In genomic region chr13:97124237-97124636, GRCh38 we compare ENCODE assay signal across 22 cellular contexts.
DNase-seq lines count a peak whose midpoint lies in the region; ATAC-seq and TF ChIP-seq lines count a peak whose summit lies in the region.
"Had no signal": no experiment of that assay in that cellular context is flagged by ENCODE, and none has a peak within 500 bp of the region (broad histone marks: within the 10 kb centered on the region; RNA-seq: fewer than 3 reads in every experiment).

No MANE protein-coding gene starts in this region.

- no TSS peak for BruUV-seq in mammary epithelial cell (replicated peaks; lab: Mats Ljungman, UMichigan)

- no peak overlapping the region for H2AFZ ChIP-seq in mammary epithelial cell (ENCODE audit: low read depth, low read length)
- H2AFZ ChIP-seq in trophoblast cell (ENCODE audit: insufficient read depth, low read length, poor library complexity) = no peak overlapping the region

- peak overlapping the region; percentile 86 for H2BK12ac ChIP-seq in trophoblast cell (ENCODE audit: low read length)

- H3K9ac ChIP-seq in mammary epithelial cell (ENCODE audit: insufficient read depth, low read length) = no peak overlapping the region
- no peak overlapping the region for H3K9ac ChIP-seq in trophoblast cell (ENCODE audit: low read length)

- dilution Hi-C loops in mammary epithelial cell (cut with HindIII; ENCODE audit: low sequenced_read_pairs) = no loop called here

- H3K36me3 ChIP-seq in breast epithelium (no peaks in the 10 kb centered on the region), mammary epithelial cell (ENCODE audit: insufficient read depth, low read length) (no peaks in the 10 kb centered on the region), esophagus (ENCODE audit: control insufficient read depth in 2 of 2, insufficient read depth in 2 of 2, low read length in 1 of 2) (no peaks in the 10 kb centered on the region), trophoblast cell (ENCODE audit: control insufficient read depth in 1 of 2, insufficient read depth in 2 of 2, low read length in 2 of 2) (no peaks in the 10 kb centered on the region), upper lobe of right lung (no peaks in the 10 kb centered on the region)

- H3K4me1 ChIP-seq in breast epithelium (peaks cover 0 to 6% of the 10 kb centered on the region in 2 donors), mammary epithelial cell (ENCODE audit: insufficient read depth, low read length) (peaks cover 67% of the 10 kb centered on the region), esophagus (ENCODE audit: control insufficient read depth in 2 of 2, insufficient read depth in 2 of 2, low read length in 1 of 2) (peaks cover 5% of the 10 kb centered on the region in 2 donors), trophoblast cell (ENCODE audit: control insufficient read depth in 1 of 2, insufficient read depth in 2 of 2, low read length in 2 of 2) (peaks cover 24 to 38% of the 10 kb centered on the region in 2 experiments), upper lobe of right lung (peaks cover 44% of the 10 kb centered on the region)

- DNase-seq in breast epithelium (ENCODE audit: low spot score in 2 of 2) (no peak), mammary epithelial cell (no peak), trophoblast cell (no peak), upper lobe of right lung (no peak), NOMO-1 (lab: John Stamatoyannopoulos, UW; ENCODE audit: unreplicated experiment in 2 of 2) (no peak), NCI-H2171 (lab: John Stamatoyannopoulos, UW) (no peak), NCI-H526 (lab: John Stamatoyannopoulos, UW) (no peak)
- DNase-seq: activated CD4-positive, alpha-beta T cell treated with anti-CD3 and anti-CD28 coated beads for 36 hours; activated gamma-delta T cell; activated naive CD8-positive, alpha-beta T cell treated with anti-CD3 and anti-CD28 coated beads, Interleukin-2, amount 10 ng/mL, durations not matched to agents 7 days and 5 days; AML-193; CD4-positive, alpha-beta memory T cell; GOT3; kidney; MV-4-11; NCI-H1436 treated with DMSO at 0.1 percent for 48 hours; NCI-H524 treated with DMSO at 0.1 percent for 48 hours; stimulated activated CD4-positive, alpha-beta T cell treated with anti-CD3 and anti-CD28 coated beads, Interleukin-4, amount 100 ng/mL, for 24 hours; T-helper 2 cell had no signal

- no peak overlapping the region for H4K12ac ChIP-seq in trophoblast cell (ENCODE audit: low read depth, low read length)

- H3K79me2 ChIP-seq in mammary epithelial cell (ENCODE audit: insufficient read depth, low read length) (no peaks in the 10 kb centered on the region), trophoblast cell (ENCODE audit: control insufficient read depth, insufficient read depth, low read length, poor library complexity) (peaks cover 4% of the 10 kb centered on the region)

- H3K27ac ChIP-seq in breast epithelium (peak overlapping the region; percentile 40 to 57), mammary epithelial cell (ENCODE audit: insufficient read depth, low read depth, low read length) (no peak overlapping the region), esophagus (ENCODE audit: low read depth in 2 of 2, low read length in 1 of 2) (peak overlapping the region; percentile 64 to 89), trophoblast cell (ENCODE audit: low read depth, low read length) (no peak overlapping the region), upper lobe of right lung (peak overlapping the region; percentile 72)

- no peaks in the 10 kb centered on the region for H3K9me3 ChIP-seq in breast epithelium
- no peaks in the 10 kb centered on the region for H3K9me3 ChIP-seq in mammary epithelial cell (replicated peaks; ENCODE audit: insufficient read depth, low read length)
- H3K9me3 ChIP-seq in esophagus (ENCODE audit: control insufficient read depth in 2 of 2, insufficient read depth in 1 of 2, low read depth in 1 of 2, low read length in 1 of 2) = no peaks in the 10 kb centered on the region
- no peaks in the 10 kb centered on the region for H3K9me3 ChIP-seq in trophoblast cell (ENCODE audit: insufficient read depth, low read depth, low read length)
- H3K9me3 ChIP-seq in upper lobe of right lung = no peaks in the 10 kb centered on the region

- H2AK5ac ChIP-seq in trophoblast cell (ENCODE audit: low read length) = no peak overlapping the region

- intact Hi-C loops in breast epithelium (cut with DNase I; ENCODE audit: low total_unique reads) = no loop called here
- intact Hi-C loops in mammary epithelial cell (cut with micrococcal nuclease) = no loop called here
- intact Hi-C loops in upper lobe of right lung (cut with DNase I) = no loop called here

- ATAC-seq in upper lobe of right lung = no peak
- ATAC-seq: activated CD4-positive, alpha-beta T cell treated with anti-CD3 and anti-CD28 coated beads for 36 hours; HepG2; stimulated activated effector memory CD8-positive, alpha-beta T cell treated with anti-CD3 and anti-CD28 coated beads, Interleukin-12 subunit alpha, Interleukin-12 subunit beta, amount 100 ng/mL, for 72 hours had no signal

- H3K4me3 ChIP-seq in breast epithelium (no peak overlapping the region), mammary epithelial cell (replicated peaks in 1 of 3; ENCODE audit: insufficient read depth in 1 of 3, low read depth in 2 of 3, low read length in 3 of 3) (no peak overlapping the region), esophagus (ENCODE audit: low read depth in 1 of 2, low read length in 2 of 2) (no peak overlapping the region), trophoblast cell (ENCODE audit: low read depth, low read length) (no peak overlapping the region), upper lobe of right lung (no peak overlapping the region)

- H3K79me1 ChIP-seq in trophoblast cell (ENCODE audit: low read length) = peaks cover 44% of the 10 kb centered on the region

- H4K91ac ChIP-seq in trophoblast cell (ENCODE audit: low read depth, low read length) = peak overlapping the region; percentile 53

- H3K18ac ChIP-seq in trophoblast cell (ENCODE audit: low read length) = peak overlapping the region; percentile 81

- no peak for TF ChIP-seq POLR2A in breast epithelium (IDR thresholded peaks at IDR 0.05)

- H3K14ac ChIP-seq in trophoblast cell (ENCODE audit: low read length) = peak overlapping the region; percentile 80

- no peak overlapping the region for H3K4me2 ChIP-seq in mammary epithelial cell (ENCODE audit: insufficient read depth, low read depth, low read length)
- H3K4me2 ChIP-seq in trophoblast cell (ENCODE audit: low read length) = no peak overlapping the region

- in situ Hi-C loops in mammary epithelial cell (cut with MboI; ENCODE audit: low sequenced_read_pairs in 2 of 2) = loop anchor here (5.0 to 10.0 kb wide), 2 partner anchors 221 to 238 kb away; no protein-coding TSS in a partner anchor

- CTCF ChIA-PET in mammary epithelial cell (lab: Charles Lee; ENCODE audit: low non-redundant PET) = no interaction called here

- H3K27me3 ChIP-seq in breast epithelium (no peaks in the 10 kb centered on the region), mammary epithelial cell (ENCODE audit: insufficient read depth, low read length) (no peaks in the 10 kb centered on the region), esophagus (ENCODE audit: control insufficient read depth in 1 of 2, insufficient read depth in 2 of 2, low read length in 2 of 2) (no peaks in the 10 kb centered on the region), trophoblast cell (ENCODE audit: insufficient read depth, low read length) (no peaks in the 10 kb centered on the region), upper lobe of right lung (no peaks in the 10 kb centered on the region)

- H3K4ac ChIP-seq in trophoblast cell (ENCODE audit: low read depth, low read length) = no peak overlapping the region

- H4K8ac ChIP-seq in trophoblast cell (ENCODE audit: low read depth, low read length) = peak overlapping the region; percentile 54

- TF ChIP-seq CTCF in breast epithelium (IDR thresholded peaks at IDR 0.05) (no peak), mammary epithelial cell (conservative IDR thresholded peaks at IDR 0.05 in 1 of 2, IDR thresholded peaks at IDR 0.05 in 1 of 2; ENCODE audit: extremely low read depth in 1 of 2, insufficient read depth in 1 of 2, low read depth in 1 of 2, low read length in 2 of 2) (no peak), upper lobe of right lung (IDR thresholded peaks at IDR 0.05) (no peak)

- peak overlapping the region; percentile 8 for H2BK5ac ChIP-seq in trophoblast cell (ENCODE audit: low read depth, low read length, poor library complexity)

- WGBS in mammary epithelial cell (ENCODE audit: low coverage, missing lambda C conversion rate) = 72% methylated on average over 3 of the region's 3 CpGs
- 88 to 92% methylated on average over 3 of the region's 3 CpGs for WGBS in esophagus, 2 donors
- WGBS in trophoblast cell (ENCODE audit: extremely low coverage, insufficient coverage, insufficient read length) = no CpG with 5 or more reads among the region's 3 CpGs

- no peaks in the 10 kb centered on the region for H4K20me1 ChIP-seq in mammary epithelial cell (ENCODE audit: insufficient read depth, low read length)

- H2BK120ac ChIP-seq in trophoblast cell (ENCODE audit: insufficient read depth, low read length, poor library complexity) = peak overlapping the region; percentile 67

- H3K23ac ChIP-seq in trophoblast cell (ENCODE audit: low read length) = no peak overlapping the region

Comparison
In these comparisons a context has a peak if more than half of its experiments do, and no peak if none do; other contexts are left out.
1. H3K27ac ChIP-seq: peak in breast epithelium (2 of 2), esophagus (2 of 2) and upper lobe of right lung (single experiment); none in mammary epithelial cell (single experiment) and trophoblast cell (single experiment).